ENCODE assay signal across 1 cellular context in genomic region chr6:12110523-12111154, GRCh38.
TF ChIP-seq lines count a peak whose summit lies in the region.

No MANE protein-coding gene starts in this region.

TF ChIP-seq in GM12878, 131 proteins besides CTCF, POLR2A, EP300 and RAD21 (continued from another document):
- no peak for TF ChIP-seq PRDM15 (CRISPR knock-in tag; IDR thresholded peaks at IDR 0.05)
